Comparison of ENCODE assay signal across 1 cellular context in the genomic region with DNA sequence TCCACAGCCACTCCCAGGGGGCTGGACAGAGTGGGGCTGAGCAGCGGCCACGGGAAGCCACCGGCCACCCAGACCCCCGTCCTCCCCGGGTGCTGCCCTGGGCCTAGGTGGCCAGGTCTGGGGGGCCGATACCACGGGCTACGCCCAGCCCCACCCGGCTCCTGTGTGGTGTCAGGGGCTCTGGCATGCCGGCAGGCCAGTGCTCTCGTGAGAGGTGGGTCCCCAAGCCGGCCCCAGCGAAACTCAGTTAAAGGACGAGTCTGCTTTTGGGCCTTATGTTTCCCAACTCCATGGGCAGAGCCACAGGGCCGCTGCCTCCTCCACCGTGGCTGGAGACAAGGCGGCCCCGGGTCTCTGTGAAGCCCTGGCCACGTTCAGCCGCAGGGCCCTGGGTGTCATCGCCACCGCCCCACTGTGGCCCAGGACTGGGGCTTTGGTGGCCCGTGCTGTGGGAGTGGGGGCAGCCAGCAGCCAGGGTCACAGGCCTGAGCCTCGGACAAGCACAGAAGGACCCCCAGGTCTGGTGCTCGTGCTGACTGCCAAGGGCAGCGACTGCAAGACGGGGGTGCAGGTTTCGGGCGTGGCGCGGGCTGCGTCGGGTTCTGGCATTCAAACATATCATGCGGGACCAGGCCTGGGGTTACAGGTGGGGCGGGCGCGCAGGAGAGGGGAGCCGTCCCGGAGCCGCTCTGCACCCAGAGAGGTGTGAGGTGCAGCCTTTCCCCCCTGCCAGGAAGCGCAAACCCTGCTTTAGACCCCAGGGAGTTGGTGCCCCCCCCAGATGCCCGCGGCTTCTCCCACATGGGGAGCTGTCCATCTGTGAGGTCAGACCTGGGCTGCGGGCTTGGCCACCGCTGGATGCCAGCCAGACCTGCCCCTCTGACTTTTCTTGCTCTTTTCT.
TF ChIP-seq lines count a peak whose summit lies in the region.

No MANE protein-coding gene starts in this region.

TF ChIP-seq in H1, 55 proteins besides CTCF, POLR2A, EP300 and RAD21:
- TF ChIP-seq YY1 (IDR thresholded peaks at IDR 0.05; ENCODE audit: low read depth, low read length) (no peak), CHD2 (IDR thresholded peaks at IDR 0.05; ENCODE audit: low read length) (no peak), SIN3A (conservative IDR thresholded peaks at IDR 0.05 in 1 of 2, IDR thresholded peaks at IDR 0.05 in 1 of 2; ENCODE audit: low read depth in 1 of 2, low read length in 2 of 2) (no peak), CBX8 (IDR thresholded peaks at IDR 0.05; ENCODE audit: borderline replicate concordance, low read depth, low read length) (no peak), KDM1A (IDR thresholded peaks at IDR 0.05; ENCODE audit: borderline replicate concordance, low read length) (no peak), EZH2 (IDR thresholded peaks at IDR 0.05; ENCODE audit: low read depth, low read length, severe bottlenecking) (no peak), TCF12 (IDR thresholded peaks at IDR 0.05; ENCODE audit: low read depth, low read length) (no peak), ZNF274 (IDR thresholded peaks at IDR 0.05; ENCODE audit: borderline replicate concordance, extremely low read depth, low read length) (no peak), KDM5A (IDR thresholded peaks at IDR 0.05; ENCODE audit: low read length) (no peak), TAF1 (IDR thresholded peaks at IDR 0.05; ENCODE audit: low read depth, low read length) (no peak), NRF1 (IDR thresholded peaks at IDR 0.05; ENCODE audit: low read depth, low read length) (no peak), EGR1 (IDR thresholded peaks at IDR 0.05; ENCODE audit: borderline replicate concordance, low read depth, low read length) (no peak)
- TF ChIP-seq, protein P1, sequence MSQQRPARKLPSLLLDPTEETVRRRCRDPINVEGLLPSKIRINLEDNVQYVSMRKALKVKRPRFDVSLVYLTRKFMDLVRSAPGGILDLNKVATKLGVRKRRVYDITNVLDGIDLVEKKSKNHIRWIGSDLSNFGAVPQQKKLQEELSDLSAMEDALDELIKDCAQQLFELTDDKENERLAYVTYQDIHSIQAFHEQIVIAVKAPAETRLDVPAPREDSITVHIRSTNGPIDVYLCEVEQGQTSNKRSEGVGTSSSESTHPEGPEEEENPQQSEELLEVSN (IDR thresholded peaks at IDR 0.05): no peak
- TF ChIP-seq, protein P2, sequence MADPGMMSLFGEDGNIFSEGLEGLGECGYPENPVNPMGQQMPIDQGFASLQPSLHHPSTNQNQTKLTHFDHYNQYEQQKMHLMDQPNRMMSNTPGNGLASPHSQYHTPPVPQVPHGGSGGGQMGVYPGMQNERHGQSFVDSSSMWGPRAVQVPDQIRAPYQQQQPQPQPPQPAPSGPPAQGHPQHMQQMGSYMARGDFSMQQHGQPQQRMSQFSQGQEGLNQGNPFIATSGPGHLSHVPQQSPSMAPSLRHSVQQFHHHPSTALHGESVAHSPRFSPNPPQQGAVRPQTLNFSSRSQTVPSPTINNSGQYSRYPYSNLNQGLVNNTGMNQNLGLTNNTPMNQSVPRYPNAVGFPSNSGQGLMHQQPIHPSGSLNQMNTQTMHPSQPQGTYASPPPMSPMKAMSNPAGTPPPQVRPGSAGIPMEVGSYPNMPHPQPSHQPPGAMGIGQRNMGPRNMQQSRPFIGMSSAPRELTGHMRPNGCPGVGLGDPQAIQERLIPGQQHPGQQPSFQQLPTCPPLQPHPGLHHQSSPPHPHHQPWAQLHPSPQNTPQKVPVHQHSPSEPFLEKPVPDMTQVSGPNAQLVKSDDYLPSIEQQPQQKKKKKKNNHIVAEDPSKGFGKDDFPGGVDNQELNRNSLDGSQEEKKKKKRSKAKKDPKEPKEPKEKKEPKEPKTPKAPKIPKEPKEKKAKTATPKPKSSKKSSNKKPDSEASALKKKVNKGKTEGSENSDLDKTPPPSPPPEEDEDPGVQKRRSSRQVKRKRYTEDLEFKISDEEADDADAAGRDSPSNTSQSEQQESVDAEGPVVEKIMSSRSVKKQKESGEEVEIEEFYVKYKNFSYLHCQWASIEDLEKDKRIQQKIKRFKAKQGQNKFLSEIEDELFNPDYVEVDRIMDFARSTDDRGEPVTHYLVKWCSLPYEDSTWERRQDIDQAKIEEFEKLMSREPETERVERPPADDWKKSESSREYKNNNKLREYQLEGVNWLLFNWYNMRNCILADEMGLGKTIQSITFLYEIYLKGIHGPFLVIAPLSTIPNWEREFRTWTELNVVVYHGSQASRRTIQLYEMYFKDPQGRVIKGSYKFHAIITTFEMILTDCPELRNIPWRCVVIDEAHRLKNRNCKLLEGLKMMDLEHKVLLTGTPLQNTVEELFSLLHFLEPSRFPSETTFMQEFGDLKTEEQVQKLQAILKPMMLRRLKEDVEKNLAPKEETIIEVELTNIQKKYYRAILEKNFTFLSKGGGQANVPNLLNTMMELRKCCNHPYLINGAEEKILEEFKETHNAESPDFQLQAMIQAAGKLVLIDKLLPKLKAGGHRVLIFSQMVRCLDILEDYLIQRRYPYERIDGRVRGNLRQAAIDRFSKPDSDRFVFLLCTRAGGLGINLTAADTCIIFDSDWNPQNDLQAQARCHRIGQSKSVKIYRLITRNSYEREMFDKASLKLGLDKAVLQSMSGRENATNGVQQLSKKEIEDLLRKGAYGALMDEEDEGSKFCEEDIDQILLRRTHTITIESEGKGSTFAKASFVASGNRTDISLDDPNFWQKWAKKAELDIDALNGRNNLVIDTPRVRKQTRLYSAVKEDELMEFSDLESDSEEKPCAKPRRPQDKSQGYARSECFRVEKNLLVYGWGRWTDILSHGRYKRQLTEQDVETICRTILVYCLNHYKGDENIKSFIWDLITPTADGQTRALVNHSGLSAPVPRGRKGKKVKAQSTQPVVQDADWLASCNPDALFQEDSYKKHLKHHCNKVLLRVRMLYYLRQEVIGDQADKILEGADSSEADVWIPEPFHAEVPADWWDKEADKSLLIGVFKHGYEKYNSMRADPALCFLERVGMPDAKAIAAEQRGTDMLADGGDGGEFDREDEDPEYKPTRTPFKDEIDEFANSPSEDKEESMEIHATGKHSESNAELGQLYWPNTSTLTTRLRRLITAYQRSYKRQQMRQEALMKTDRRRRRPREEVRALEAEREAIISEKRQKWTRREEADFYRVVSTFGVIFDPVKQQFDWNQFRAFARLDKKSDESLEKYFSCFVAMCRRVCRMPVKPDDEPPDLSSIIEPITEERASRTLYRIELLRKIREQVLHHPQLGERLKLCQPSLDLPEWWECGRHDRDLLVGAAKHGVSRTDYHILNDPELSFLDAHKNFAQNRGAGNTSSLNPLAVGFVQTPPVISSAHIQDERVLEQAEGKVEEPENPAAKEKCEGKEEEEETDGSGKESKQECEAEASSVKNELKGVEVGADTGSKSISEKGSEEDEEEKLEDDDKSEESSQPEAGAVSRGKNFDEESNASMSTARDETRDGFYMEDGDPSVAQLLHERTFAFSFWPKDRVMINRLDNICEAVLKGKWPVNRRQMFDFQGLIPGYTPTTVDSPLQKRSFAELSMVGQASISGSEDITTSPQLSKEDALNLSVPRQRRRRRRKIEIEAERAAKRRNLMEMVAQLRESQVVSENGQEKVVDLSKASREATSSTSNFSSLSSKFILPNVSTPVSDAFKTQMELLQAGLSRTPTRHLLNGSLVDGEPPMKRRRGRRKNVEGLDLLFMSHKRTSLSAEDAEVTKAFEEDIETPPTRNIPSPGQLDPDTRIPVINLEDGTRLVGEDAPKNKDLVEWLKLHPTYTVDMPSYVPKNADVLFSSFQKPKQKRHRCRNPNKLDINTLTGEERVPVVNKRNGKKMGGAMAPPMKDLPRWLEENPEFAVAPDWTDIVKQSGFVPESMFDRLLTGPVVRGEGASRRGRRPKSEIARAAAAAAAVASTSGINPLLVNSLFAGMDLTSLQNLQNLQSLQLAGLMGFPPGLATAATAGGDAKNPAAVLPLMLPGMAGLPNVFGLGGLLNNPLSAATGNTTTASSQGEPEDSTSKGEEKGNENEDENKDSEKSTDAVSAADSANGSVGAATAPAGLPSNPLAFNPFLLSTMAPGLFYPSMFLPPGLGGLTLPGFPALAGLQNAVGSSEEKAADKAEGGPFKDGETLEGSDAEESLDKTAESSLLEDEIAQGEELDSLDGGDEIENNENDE (IDR thresholded peaks at IDR 0.05; ENCODE audit: insufficient replicate concordance, low read length): no peak
